2 cellular contexts compared by ENCODE assay signal in genomic region chr12:19306366-19306765, GRCh38.
A peak's percentile ranks its signal among the peaks of the same experiment; 100 is the strongest.
TF ChIP-seq lines count a peak whose summit lies in the region.

No MANE protein-coding gene starts in this region.

TF ChIP-seq in K562, 482 proteins besides CTCF, POLR2A, EP300 and RAD21 (continued from another document):
- TF ChIP-seq ZNF518B (CRISPR knock-in tag; IDR thresholded peaks at IDR 0.05) (no peak), ZBTB33 (CRISPR knock-in tag; IDR thresholded peaks at IDR 0.05) (0 out of 2 replicates have a peak, but pooled peaks have one; percentile 27)

TF ChIP-seq in SK-N-SH treated with all-trans-retinoic acid at 6 μM for 48 hours, 23 proteins besides CTCF, POLR2A, EP300 and RAD21 (continued from another document):
- TF ChIP-seq POU6F1 (CRISPR knock-in tag; IDR thresholded peaks at IDR 0.05; ENCODE audit: borderline replicate concordance, low read depth) (no peak), ZFP30 (CRISPR knock-in tag; IDR thresholded peaks at IDR 0.05) (no peak), ARNTL (CRISPR knock-in tag; IDR thresholded peaks at IDR 0.05; ENCODE audit: borderline replicate concordance, low read depth) (no peak), PATZ1 (CRISPR knock-in tag; IDR thresholded peaks at IDR 0.05; ENCODE audit: borderline replicate concordance) (no peak), TSHZ2 (CRISPR knock-in tag; IDR thresholded peaks at IDR 0.05) (no peak), ISL1 (CRISPR knock-in tag; IDR thresholded peaks at IDR 0.05) (no peak), ZNF8 (CRISPR knock-in tag; IDR thresholded peaks at IDR 0.05) (no peak), CSRNP3 (CRISPR knock-in tag; IDR thresholded peaks at IDR 0.05) (no peak), ZNF70 (CRISPR knock-in tag; IDR thresholded peaks at IDR 0.05) (no peak), PPARA (CRISPR knock-in tag; IDR thresholded peaks at IDR 0.05; ENCODE audit: borderline replicate concordance) (no peak), GLIS3 (CRISPR knock-in tag; IDR thresholded peaks at IDR 0.05) (no peak), CREB5 (CRISPR knock-in tag; IDR thresholded peaks at IDR 0.05; ENCODE audit: low read depth) (no peak), RARB (CRISPR knock-in tag; IDR thresholded peaks at IDR 0.05) (no peak), TOX (CRISPR knock-in tag; IDR thresholded peaks at IDR 0.05; ENCODE audit: borderline replicate concordance) (no peak), ZNF565 (CRISPR knock-in tag; conservative IDR thresholded peaks at IDR 0.05; ENCODE audit: low read depth) (no peak)
